1 cellular context compared by ENCODE assay signal in the genomic region with DNA sequence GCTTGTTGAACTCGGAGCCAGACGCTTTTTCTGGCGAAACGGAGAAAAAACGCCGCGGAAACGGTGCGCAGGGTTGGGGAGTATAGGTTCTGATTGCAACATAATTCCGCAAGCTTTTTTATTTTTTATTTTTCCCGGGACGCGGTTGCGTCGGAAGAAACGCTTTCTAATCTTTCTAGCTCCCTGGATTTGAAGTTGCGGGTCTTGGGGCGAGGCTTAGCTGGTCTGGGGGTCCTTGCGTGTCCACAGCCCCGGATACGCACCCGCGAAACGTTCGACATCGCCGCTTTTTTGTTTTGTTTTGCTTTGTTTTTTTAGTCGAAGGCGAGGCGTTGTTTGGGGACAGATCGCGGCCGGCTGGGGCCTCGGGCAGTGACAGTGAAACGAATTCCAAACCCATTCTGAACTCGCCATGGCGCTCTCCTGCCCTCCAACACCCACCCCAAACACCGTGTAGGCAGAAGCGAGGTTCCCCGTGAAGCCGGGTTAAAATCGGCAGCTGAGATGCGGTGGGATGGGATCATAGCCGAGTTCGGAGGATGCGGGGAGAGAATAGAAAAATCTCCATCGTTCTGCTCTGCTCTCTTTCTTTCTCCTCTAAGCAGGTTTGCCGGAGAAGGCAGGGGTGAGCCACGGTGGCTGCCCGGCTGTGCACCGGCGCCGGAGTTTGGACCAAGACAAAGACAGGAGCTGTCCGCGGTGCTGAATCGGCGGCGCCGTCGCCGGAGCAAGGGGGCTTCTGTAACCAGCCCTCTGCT.
TF ChIP-seq lines count a peak whose summit lies in the region.

No MANE protein-coding gene starts in this region.

TF ChIP-seq in K562, 482 proteins besides CTCF, POLR2A, EP300 and RAD21 (continues in another document):
- TF ChIP-seq CEBPB (tag; IDR thresholded peaks at IDR 0.05) (peak; percentile 37; the same call in 1 of the 2 replicates), SIN3A (IDR thresholded peaks at IDR 0.05; ENCODE audit: borderline replicate concordance in 2 of 2, control insufficient read depth in 1 of 2, low read depth in 2 of 2, low read length in 2 of 2) (peak in 1 of 2 experiments; percentile 38; a peak in 1 of 4 replicates), AFF4 (CRISPR knock-in tag; IDR thresholded peaks at IDR 0.05) (0 out of 2 replicates have a peak, but pooled peaks have one; percentile 38), SPI1 (IDR thresholded peaks at IDR 0.05; ENCODE audit: borderline replicate concordance, low read depth, low read length) (no peak), CXXC5 (CRISPR knock-in tag; IDR thresholded peaks at IDR 0.05) (0 out of 2 replicates have a peak, but pooled peaks have one; percentile 37), CAMTA2 (CRISPR knock-in tag; conservative IDR thresholded peaks at IDR 0.05) (no peak), ZNF232 (CRISPR knock-in tag; IDR thresholded peaks at IDR 0.05) (0 out of 2 replicates have a peak, but pooled peaks have one; percentile 70), MIER1 (IDR thresholded peaks at IDR 0.05; ENCODE audit: low read depth) (peak; percentile 97), ETV6 (IDR thresholded peaks at IDR 0.05; ENCODE audit: borderline replicate concordance in 1 of 2, low read depth in 2 of 2, low read length in 1 of 2) (no peak), ETV6 (CRISPR knock-in tag; IDR thresholded peaks at IDR 0.05; ENCODE audit: borderline replicate concordance) (0 out of 2 replicates have a peak, but pooled peaks have one; percentile 29), DMBX1 (CRISPR knock-in tag; IDR thresholded peaks at IDR 0.05; ENCODE audit: borderline replicate concordance) (peak; percentile 48; the same call in 1 of the 2 replicates), ZNF655 (CRISPR knock-in tag; IDR thresholded peaks at IDR 0.05) (no peak), EZH2 (IDR thresholded peaks at IDR 0.05; ENCODE audit: borderline replicate concordance, low read depth, low read length) (peak; percentile 88; the same call in 1 of the 2 replicates), RCOR1 (IDR thresholded peaks at IDR 0.05; ENCODE audit: borderline replicate concordance in 1 of 2, low read depth in 2 of 2, low read length in 2 of 2) (peak in 1 of 2 experiments; percentile 36; a peak in 1 of 4 replicates), EHMT2 (IDR thresholded peaks at IDR 0.05) (peak; percentile 97), ZNF511 (CRISPR knock-in tag; IDR thresholded peaks at IDR 0.05) (0 out of 2 replicates have a peak, but pooled peaks have one; percentile 65), ZNF263 (CRISPR knock-in tag; IDR thresholded peaks at IDR 0.05; ENCODE audit: borderline replicate concordance) (peak; percentile 26; the same call in 1 of the 2 replicates), MAZ (CRISPR knock-in tag; conservative IDR thresholded peaks at IDR 0.05 in 1 of 2, IDR thresholded peaks at IDR 0.05 in 1 of 2) (0 out of 4 replicates have a peak, but pooled peaks of 1 of the 2 experiments have one; percentile 21), TGIF2 (CRISPR knock-in tag; IDR thresholded peaks at IDR 0.05) (peak; percentile 65; the same call in 1 of the 2 replicates), XRCC5 (IDR thresholded peaks at IDR 0.05; ENCODE audit: low read depth, low read length) (0 out of 2 replicates have a peak, but pooled peaks have one; percentile 28), ZNF445 (CRISPR knock-in tag; IDR thresholded peaks at IDR 0.05; ENCODE audit: low read depth) (no peak), ZNF717 (CRISPR knock-in tag; IDR thresholded peaks at IDR 0.05) (no peak), ZBTB33 (CRISPR knock-in tag; IDR thresholded peaks at IDR 0.05) (0 out of 2 replicates have a peak, but pooled peaks have one; percentile 28), ZNF134 (CRISPR knock-in tag; conservative IDR thresholded peaks at IDR 0.05) (no peak), PRMT5 (CRISPR knock-in tag; IDR thresholded peaks at IDR 0.05) (peak; percentile 73; the same call in 1 of the 2 replicates), ZBTB49 (CRISPR knock-in tag; IDR thresholded peaks at IDR 0.05; ENCODE audit: borderline replicate concordance) (0 out of 2 replicates have a peak, but pooled peaks have one; percentile 35)
- TF ChIP-seq, protein P1, sequence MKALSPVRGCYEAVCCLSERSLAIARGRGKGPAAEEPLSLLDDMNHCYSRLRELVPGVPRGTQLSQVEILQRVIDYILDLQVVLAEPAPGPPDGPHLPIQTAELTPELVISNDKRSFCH (CRISPR knock-in tag; IDR thresholded peaks at IDR 0.05) = no peak
- TF ChIP-seq, protein P1 (tag; IDR thresholded peaks at IDR 0.05) = 0 out of 2 replicates have a peak, but pooled peaks have one; percentile 23
- TF ChIP-seq, protein P2, sequence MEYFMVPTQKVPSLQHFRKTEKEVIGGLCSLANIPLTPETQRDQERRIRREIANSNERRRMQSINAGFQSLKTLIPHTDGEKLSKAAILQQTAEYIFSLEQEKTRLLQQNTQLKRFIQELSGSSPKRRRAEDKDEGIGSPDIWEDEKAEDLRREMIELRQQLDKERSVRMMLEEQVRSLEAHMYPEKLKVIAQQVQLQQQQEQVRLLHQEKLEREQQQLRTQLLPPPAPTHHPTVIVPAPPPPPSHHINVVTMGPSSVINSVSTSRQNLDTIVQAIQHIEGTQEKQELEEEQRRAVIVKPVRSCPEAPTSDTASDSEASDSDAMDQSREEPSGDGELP (CRISPR knock-in tag; IDR thresholded peaks at IDR 0.05; ENCODE audit: borderline replicate concordance) = peak; percentile 41; the same call in 1 of the 2 replicates
- TF ChIP-seq, protein P3, sequence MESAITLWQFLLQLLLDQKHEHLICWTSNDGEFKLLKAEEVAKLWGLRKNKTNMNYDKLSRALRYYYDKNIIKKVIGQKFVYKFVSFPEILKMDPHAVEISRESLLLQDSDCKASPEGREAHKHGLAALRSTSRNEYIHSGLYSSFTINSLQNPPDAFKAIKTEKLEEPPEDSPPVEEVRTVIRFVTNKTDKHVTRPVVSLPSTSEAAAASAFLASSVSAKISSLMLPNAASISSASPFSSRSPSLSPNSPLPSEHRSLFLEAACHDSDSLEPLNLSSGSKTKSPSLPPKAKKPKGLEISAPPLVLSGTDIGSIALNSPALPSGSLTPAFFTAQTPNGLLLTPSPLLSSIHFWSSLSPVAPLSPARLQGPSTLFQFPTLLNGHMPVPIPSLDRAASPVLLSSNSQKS (CRISPR knock-in tag; IDR thresholded peaks at IDR 0.05) = no peak
- TF ChIP-seq, protein P4, sequence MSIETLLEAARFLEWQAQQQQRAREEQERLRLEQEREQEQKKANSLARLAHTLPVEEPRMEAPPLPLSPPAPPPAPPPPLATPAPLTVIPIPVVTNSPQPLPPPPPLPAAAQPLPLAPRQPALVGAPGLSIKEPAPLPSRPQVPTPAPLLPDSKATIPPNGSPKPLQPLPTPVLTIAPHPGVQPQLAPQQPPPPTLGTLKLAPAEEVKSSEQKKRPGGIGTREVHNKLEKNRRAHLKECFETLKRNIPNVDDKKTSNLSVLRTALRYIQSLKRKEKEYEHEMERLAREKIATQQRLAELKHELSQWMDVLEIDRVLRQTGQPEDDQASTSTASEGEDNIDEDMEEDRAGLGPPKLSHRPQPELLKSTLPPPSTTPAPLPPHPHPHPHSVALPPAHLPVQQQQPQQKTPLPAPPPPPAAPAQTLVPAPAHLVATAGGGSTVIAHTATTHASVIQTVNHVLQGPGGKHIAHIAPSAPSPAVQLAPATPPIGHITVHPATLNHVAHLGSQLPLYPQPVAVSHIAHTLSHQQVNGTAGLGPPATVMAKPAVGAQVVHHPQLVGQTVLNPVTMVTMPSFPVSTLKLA (conservative IDR thresholded peaks at IDR 0.05) = no peak
- TF ChIP-seq, protein P5, sequence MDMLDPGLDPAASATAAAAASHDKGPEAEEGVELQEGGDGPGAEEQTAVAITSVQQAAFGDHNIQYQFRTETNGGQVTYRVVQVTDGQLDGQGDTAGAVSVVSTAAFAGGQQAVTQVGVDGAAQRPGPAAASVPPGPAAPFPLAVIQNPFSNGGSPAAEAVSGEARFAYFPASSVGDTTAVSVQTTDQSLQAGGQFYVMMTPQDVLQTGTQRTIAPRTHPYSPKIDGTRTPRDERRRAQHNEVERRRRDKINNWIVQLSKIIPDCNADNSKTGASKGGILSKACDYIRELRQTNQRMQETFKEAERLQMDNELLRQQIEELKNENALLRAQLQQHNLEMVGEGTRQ (CRISPR knock-in tag; IDR thresholded peaks at IDR 0.05) = peak; percentile 7; the same call in 1 of the 2 replicates
